18 cellular contexts compared by ENCODE assay signal in genomic region chr1:1022322-1023090, GRCh38. TPM values are rescaled to one million over a fixed set of nuclear protein-coding genes. Genes with fewer than 3 reads are reported as not detected.
DNase-seq lines count a peak whose midpoint lies in the region; ATAC-seq, FAIRE-seq and TF ChIP-seq lines count a peak whose summit lies in the region.
"Had no signal": no experiment of that assay in that cellular context is flagged by ENCODE, and none has a peak within 500 bp of the region (broad histone marks: within the 10 kb centered on the region; RNA-seq: fewer than 3 reads in every experiment).

No MANE protein-coding gene starts in this region.

- no peak overlapping the region for H3K27ac Mint-ChIP-seq in CD4-positive, CD25-positive, alpha-beta regulatory T cell
- no peak overlapping the region for H3K27ac Mint-ChIP-seq in naive thymus-derived CD8-positive, alpha-beta T cell
- H3K27ac Mint-ChIP-seq: activated naive CD8-positive, alpha-beta T cell had no signal

- H3K4me1 Mint-ChIP-seq in CD4-positive, CD25-positive, alpha-beta regulatory T cell, result peaks cover 0 to 13% (median under 1%) of the 10 kb centered on the region in 4 donors
- peaks cover under 1 to 17% (median 12%) of the 10 kb centered on the region in 4 donors for H3K4me1 Mint-ChIP-seq in naive thymus-derived CD8-positive, alpha-beta T cell

- WGBS in mammary epithelial cell (ENCODE audit: low coverage, missing lambda C conversion rate), result 92% methylated on average over 20 of the region's 29 CpGs

- FAIRE-seq in D721Med (lab: Jason Lieb, UNC), result no peak
- FAIRE-seq: GM12892, pancreas had no signal

- BruUV-seq in mammary epithelial cell (replicated peaks; lab: Mats Ljungman, UMichigan), result no TSS peak

- H3K27me3 Mint-ChIP-seq in CD4-positive, CD25-positive, alpha-beta regulatory T cell, result peaks cover 11% of the 10 kb centered on the region
- no peaks in the 10 kb centered on the region for H3K27me3 Mint-ChIP-seq in naive thymus-derived CD8-positive, alpha-beta T cell
- H3K27me3 Mint-ChIP-seq: activated naive CD8-positive, alpha-beta T cell had no signal

- CTCF ChIA-PET in mammary epithelial cell (lab: Charles Lee; ENCODE audit: low non-redundant PET), result interaction anchor here (1.0 kb wide), 1 partner anchor 41 kb away, joined by 3 read pairs; no protein-coding TSS in a partner anchor

- no peak overlapping the region for H3K4me3 ChIP-seq in CD4-positive, CD25-positive, alpha-beta regulatory T cell (ENCODE audit: low read depth, low read length)
- H3K4me3 ChIP-seq in mammary epithelial cell (replicated peaks in 1 of 3; ENCODE audit: insufficient read depth in 1 of 3, low read depth in 2 of 3, low read length in 3 of 3), result peak overlapping the region in 2 of 3 experiments; percentile 77 to 93
- H3K4me3 ChIP-seq: gastroesophageal sphincter, spleen had no signal

- H3K79me2 ChIP-seq in mammary epithelial cell (ENCODE audit: insufficient read depth, low read length), result peaks cover 75% of the 10 kb centered on the region

- no peak for ATAC-seq in CD4-positive, CD25-positive, alpha-beta regulatory T cell (ENCODE audit: low read depth in 2 of 2)
- ATAC-seq in naive thymus-derived CD8-positive, alpha-beta T cell, result no peak
- ATAC-seq in HG03439 (IDR thresholded peaks at IDR 0.05; ENCODE audit: unreplicated experiment), result no peak
- ATAC-seq: gastroesophageal sphincter; pancreas; stimulated activated naive CD8-positive, alpha-beta T cell treated with anti-CD3 and anti-CD28 coated beads, Interleukin-15, Interleukin-2, amounts not matched to agents 100 U/mL and 50 U/mL, for 24 hours had no signal

- no peak for TF ChIP-seq CTCF in mammary epithelial cell (conservative IDR thresholded peaks at IDR 0.05 in 1 of 2, IDR thresholded peaks at IDR 0.05 in 1 of 2; ENCODE audit: extremely low read depth in 1 of 2, insufficient read depth in 1 of 2, low read depth in 1 of 2, low read length in 2 of 2)
- no peak for TF ChIP-seq CTCF in D721Med (IDR thresholded peaks at IDR 0.05; ENCODE audit: insufficient read depth, missing control alignments)

- no peaks in the 10 kb centered on the region for H3K9me3 ChIP-seq in CD4-positive, CD25-positive, alpha-beta regulatory T cell (ENCODE audit: control insufficient read depth in 2 of 2, low read length in 2 of 2)
- no peaks in the 10 kb centered on the region for H3K9me3 ChIP-seq in mammary epithelial cell (replicated peaks; ENCODE audit: insufficient read depth, low read length)
- H3K9me3 ChIP-seq: gastroesophageal sphincter, pancreas, spleen had no signal

- H3K9me3 Mint-ChIP-seq in CD4-positive, CD25-positive, alpha-beta regulatory T cell, result no peaks in the 10 kb centered on the region
- H3K9me3 Mint-ChIP-seq in naive thymus-derived CD8-positive, alpha-beta T cell, result no peaks in the 10 kb centered on the region

- peaks cover 2% of the 10 kb centered on the region for H4K20me1 ChIP-seq in mammary epithelial cell (ENCODE audit: insufficient read depth, low read length)

- H3K4me1 ChIP-seq in CD4-positive, CD25-positive, alpha-beta regulatory T cell (ENCODE audit: control insufficient read depth, insufficient read depth, low read length, poor library complexity, severe bottlenecking), result peaks cover 19% of the 10 kb centered on the region
- peaks cover 57% of the 10 kb centered on the region for H3K4me1 ChIP-seq in mammary epithelial cell (ENCODE audit: insufficient read depth, low read length)

- H3K36me3 Mint-ChIP-seq in CD4-positive, CD25-positive, alpha-beta regulatory T cell, result no peaks in the 10 kb centered on the region
- H3K36me3 Mint-ChIP-seq in naive thymus-derived CD8-positive, alpha-beta T cell, result no peaks in the 10 kb centered on the region
- H3K36me3 Mint-ChIP-seq: activated naive CD8-positive, alpha-beta T cell had no signal

- intact Hi-C loops in mammary epithelial cell (cut with micrococcal nuclease), result no loop called here

- no peak overlapping the region for H3K9ac ChIP-seq in mammary epithelial cell (ENCODE audit: insufficient read depth, low read length)

- POLR2A ChIA-PET in naive thymus-derived CD8-positive, alpha-beta T cell (lab: Charles Lee), result interaction anchor here (0.6 to 1.1 kb wide), 5 partner anchors 9 to 256 kb away, joined by 3 to 11 read pairs (median 3); partner anchors contain the start of gene ISG15

- DNase-seq in CD4-positive, CD25-positive, alpha-beta regulatory T cell, result no peak
- DNase-seq in HT-29 (ENCODE audit: low spot score) (peak; percentile 43), mammary epithelial cell (no peak), NCI-H526 (lab: John Stamatoyannopoulos, UW) (no peak), D721Med (ENCODE audit: insufficient read length, low spot score) (no peak)
- no peak for DNase-seq in naive thymus-derived CD8-positive, alpha-beta T cell
- DNase-seq: activated CD4-positive, alpha-beta T cell treated with anti-CD3 and anti-CD28 coated beads for 4 hours; C1 segment of cervical spinal cord; NCI-H187 treated with DMSO at 0.1 percent for 48 hours; NCI-H774; spleen; stimulated activated naive CD8-positive, alpha-beta T cell treated with anti-CD3 and anti-CD28 coated beads, Interleukin-15, Interleukin-2, amounts not matched to agents 100 U/mL and 50 U/mL, for 24 hours had no signal

- H2AFZ ChIP-seq in mammary epithelial cell (ENCODE audit: low read depth, low read length), result no peak overlapping the region

- peak overlapping the region; percentile 99 for H3K4me2 ChIP-seq in mammary epithelial cell (ENCODE audit: insufficient read depth, low read depth, low read length)

- no peaks in the 10 kb centered on the region for H3K27me3 ChIP-seq in CD4-positive, CD25-positive, alpha-beta regulatory T cell (ENCODE audit: control insufficient read depth, insufficient read depth, low read length)
- no peaks in the 10 kb centered on the region for H3K27me3 ChIP-seq in mammary epithelial cell (ENCODE audit: insufficient read depth, low read length)
- H3K27me3 ChIP-seq: gastroesophageal sphincter, pancreas had no signal

- no peaks in the 10 kb centered on the region for H3K36me3 ChIP-seq in CD4-positive, CD25-positive, alpha-beta regulatory T cell (ENCODE audit: control insufficient read depth, insufficient read depth, low read length)
- peaks cover 3% of the 10 kb centered on the region for H3K36me3 ChIP-seq in mammary epithelial cell (ENCODE audit: insufficient read depth, low read length)
- H3K36me3 ChIP-seq: pancreas, spleen had no signal

- H3K4me3 Mint-ChIP-seq in CD4-positive, CD25-positive, alpha-beta regulatory T cell, result peak overlapping the region; percentile 50 to 82 (median 70)
- peak overlapping the region in 7 of 10 donors; percentile 22 to 72 (median 26) for H3K4me3 Mint-ChIP-seq in naive thymus-derived CD8-positive, alpha-beta T cell
- H3K4me3 Mint-ChIP-seq: activated naive CD8-positive, alpha-beta T cell had no signal

- dilution Hi-C loops in mammary epithelial cell (cut with HindIII; ENCODE audit: low sequenced_read_pairs), result no loop called here

- in situ Hi-C loops in mammary epithelial cell (cut with MboI; ENCODE audit: low sequenced_read_pairs in 2 of 2), result no loop called here

- H3K27ac ChIP-seq in CD4-positive, CD25-positive, alpha-beta regulatory T cell (ENCODE audit: insufficient read depth, low read length, poor library complexity, severe bottlenecking), result no peak overlapping the region
- H3K27ac ChIP-seq in mammary epithelial cell (ENCODE audit: insufficient read depth, low read depth, low read length), result no peak overlapping the region
- H3K27ac ChIP-seq: gastroesophageal sphincter, spleen had no signal

RNA-seq across cellular contexts. Expression of gene AGRN, which starts 2.6 kb away (rescaled TPM):
- total RNA-seq in CD4-positive, CD25-positive, alpha-beta regulatory T cell, result 4.2 TPM
- under 1 TPM in 3 of 4 donors, not detected in 1; 0.06 to 0.38 (median 0.21) TPM for polyA plus RNA-seq in CD4-positive, CD25-positive, alpha-beta regulatory T cell
- total RNA-seq in HT-29 (2014; rRNA removed; shearing (Covaris generic)), result 683 and 894 TPM in 2 replicates
- 100 to 1,000 TPM; 313 to 373 TPM for total RNA-seq in mammary epithelial cell
- 117 TPM for polyA plus RNA-seq in mammary epithelial cell
- 254 TPM for polyA minus RNA-seq in mammary epithelial cell
- total RNA-seq in naive thymus-derived CD8-positive, alpha-beta T cell, result 1 to 10 TPM; 6.2 to 6.4 TPM
- polyA plus RNA-seq in naive thymus-derived CD8-positive, alpha-beta T cell, result under 1 TPM; 0.15 to 0.71 (median 0.47) TPM

RNA-seq across cellular contexts. Expression of gene ISG15, which starts 9.2 kb away (rescaled TPM):
- total RNA-seq in CD4-positive, CD25-positive, alpha-beta regulatory T cell, result 76.7 TPM
- 100 to 1,000 TPM; 174 to 489 (median 295) TPM for polyA plus RNA-seq in CD4-positive, CD25-positive, alpha-beta regulatory T cell
- total RNA-seq in HT-29 (2014; rRNA removed; shearing (Covaris generic)), result 706 and 895 TPM in 2 replicates
- total RNA-seq in mammary epithelial cell, result 10 to 100 TPM in 1 of 2 donors, 1 to 10 TPM in 1; 6.8 to 14.0 TPM
- polyA plus RNA-seq in mammary epithelial cell, result 11.6 TPM
- polyA minus RNA-seq in mammary epithelial cell, result 2.6 TPM
- total RNA-seq in naive thymus-derived CD8-positive, alpha-beta T cell, result 10 to 100 TPM; 30.3 to 30.7 TPM
- polyA plus RNA-seq in naive thymus-derived CD8-positive, alpha-beta T cell, result 100 to 1,000 TPM; 133 to 220 (median 217) TPM

RNA-seq across cellular contexts. Expression of gene HES4, which starts 22.6 kb away (rescaled TPM):
- 25.9 TPM for total RNA-seq in CD4-positive, CD25-positive, alpha-beta regulatory T cell
- 1 to 10 TPM in 2 of 4 donors, under 1 TPM in 1, not detected in 1; 0.21 to 1.3 (median 1.1) TPM for polyA plus RNA-seq in CD4-positive, CD25-positive, alpha-beta regulatory T cell
- total RNA-seq in HT-29 (2014; rRNA removed; shearing (Covaris generic)), result 110 and 139 TPM in 2 replicates
- 10 to 100 TPM in 1 of 2 donors, 1 to 10 TPM in 1; 6.4 to 24.7 TPM for total RNA-seq in mammary epithelial cell
- polyA plus RNA-seq in mammary epithelial cell, result 2.1 TPM
- polyA minus RNA-seq in mammary epithelial cell, result not detected
- total RNA-seq in naive thymus-derived CD8-positive, alpha-beta T cell, result not detected
- polyA plus RNA-seq in naive thymus-derived CD8-positive, alpha-beta T cell, result under 1 TPM in 1 of 3 donors, not detected in 2; 0.85 TPM

RNA-seq across cellular contexts. Expression of gene PERM1, which starts 40.6 kb away (rescaled TPM):
- not detected for total RNA-seq in CD4-positive, CD25-positive, alpha-beta regulatory T cell
- not detected for polyA plus RNA-seq in CD4-positive, CD25-positive, alpha-beta regulatory T cell
- 0.03 TPM in 1 of 2 replicates, not detected in the other for total RNA-seq in HT-29 (2014; rRNA removed; shearing (Covaris generic))
- not detected for total RNA-seq in mammary epithelial cell
- polyA plus RNA-seq in mammary epithelial cell, result not detected
- polyA minus RNA-seq in mammary epithelial cell, result not detected
- not detected for total RNA-seq in naive thymus-derived CD8-positive, alpha-beta T cell
- polyA plus RNA-seq in naive thymus-derived CD8-positive, alpha-beta T cell, result not detected
- total RNA-seq: mesenteric fat pad had no signal

RNA-seq across cellular contexts. Expression of gene RNF223, which starts 51.6 kb away (rescaled TPM):
- total RNA-seq in CD4-positive, CD25-positive, alpha-beta regulatory T cell, result not detected
- not detected for polyA plus RNA-seq in CD4-positive, CD25-positive, alpha-beta regulatory T cell
- 16.2 and 16.5 TPM in 2 replicates for total RNA-seq in HT-29 (2014; rRNA removed; shearing (Covaris generic))
- under 1 TPM in 1 of 2 donors, not detected in 1; 0.17 TPM for total RNA-seq in mammary epithelial cell
- polyA plus RNA-seq in mammary epithelial cell, result 0.06 TPM
- polyA minus RNA-seq in mammary epithelial cell, result not detected
- total RNA-seq in naive thymus-derived CD8-positive, alpha-beta T cell, result not detected
- polyA plus RNA-seq in naive thymus-derived CD8-positive, alpha-beta T cell, result not detected
- total RNA-seq: mesenteric fat pad, spleen had no signal
- polyA plus RNA-seq: spleen had no signal

Comparison
In these comparisons a context has a peak if more than half of its experiments do, and no peak if none do; other contexts are left out.
1. RNA of gene AGRN, which starts 2.6 kb away (total RNA-seq): 683 to 894 TPM in HT-29 and 313 to 373 TPM in mammary epithelial cell; 6.2 to 6.4 TPM in naive thymus-derived CD8-positive, alpha-beta T cell and 4.2 TPM in CD4-positive, CD25-positive, alpha-beta regulatory T cell (single experiment); every median in the first group is over 10 times any median in the second.
2. RNA of gene HES4, which starts 22.6 kb away (total RNA-seq): 110 to 139 TPM in HT-29, 25.9 TPM in CD4-positive, CD25-positive, alpha-beta regulatory T cell (single experiment) and 6.4 to 24.7 TPM in mammary epithelial cell; not detected in naive thymus-derived CD8-positive, alpha-beta T cell; every median in the first group is over 4 times any median in the second.